In the genomic region with DNA sequence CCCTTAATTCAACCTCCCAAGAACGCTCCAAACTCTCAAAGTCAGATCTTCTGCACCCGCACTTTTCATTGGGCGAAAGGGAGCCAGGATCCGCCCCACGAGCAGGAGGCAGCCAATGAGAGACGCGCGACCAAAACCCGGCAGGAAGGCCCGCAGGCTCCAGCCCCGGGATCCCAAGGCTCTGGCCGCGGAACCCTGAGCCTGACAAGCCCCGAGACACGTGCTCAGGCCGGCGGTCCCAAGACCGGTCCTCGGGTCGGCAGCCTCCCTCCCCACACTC, we compare ENCODE assay signal across 8 cellular contexts. TPM values are rescaled to one million over a fixed set of nuclear protein-coding genes. Genes with fewer than 3 reads are reported as not detected.
DNase-seq lines count a peak whose midpoint lies in the region; ATAC-seq and TF ChIP-seq lines count a peak whose summit lies in the region.

No MANE protein-coding gene starts in this region.

- H3K27ac ChIP-seq in ascending aorta (peak overlapping the region; percentile 89 to 96), hepatocyte (peak overlapping the region; percentile 97)

- TF ChIP-seq CTCF in ascending aorta (IDR thresholded peaks at IDR 0.05) (no peak), hepatocyte (IDR thresholded peaks at IDR 0.05; ENCODE audit: poor library complexity) (no peak)

- peak overlapping the region; percentile 94 for H3K4me2 ChIP-seq in hepatocyte

- peak overlapping the region; percentile 86 for H2AFZ ChIP-seq in hepatocyte

- no peaks in the 10 kb centered on the region for H3K9me3 Mint-ChIP-seq in T-helper 2 cell treated with Interferon-gamma antibody and Interleukin-4, amounts not matched to agents 5 μg/mL and 100 μg/mL, for 36 hours

- H3K9me3 ChIP-seq in ascending aorta, result no peaks in the 10 kb centered on the region
- H3K9me3 ChIP-seq in hepatocyte (ENCODE audit: low read depth), result no peaks in the 10 kb centered on the region

- peaks cover 21% of the 10 kb centered on the region for H3K4me1 Mint-ChIP-seq in T-helper 2 cell treated with Interferon-gamma antibody and Interleukin-4, amounts not matched to agents 5 μg/mL and 100 μg/mL, for 36 hours (ENCODE audit: low read depth)

- H3K9me2 ChIP-seq in hepatocyte (replicated peaks; ENCODE audit: insufficient read depth), result no peaks in the 10 kb centered on the region

- H3K4me1 ChIP-seq in ascending aorta (peaks cover 11 to 20% of the 10 kb centered on the region in 2 donors), hepatocyte (ENCODE audit: insufficient read depth) (peaks cover 15% of the 10 kb centered on the region)

- H3K36me3 ChIP-seq in ascending aorta (peaks cover 13 to 19% of the 10 kb centered on the region in 2 donors), hepatocyte (replicated peaks; ENCODE audit: insufficient read depth, low read depth) (no peaks in the 10 kb centered on the region)

- ATAC-seq in GM18498 (IDR thresholded peaks at IDR 0.05; ENCODE audit: unreplicated experiment) (peak; percentile 80), HG02840 (IDR thresholded peaks at IDR 0.05; ENCODE audit: low FRiP score, unreplicated experiment) (peak; percentile 79)

- H3K4me3 ChIP-seq in ascending aorta (peak overlapping the region; percentile 74 to 84), hepatocyte (peak overlapping the region; percentile 86)

- H3K27me3 Mint-ChIP-seq in T-helper 2 cell treated with Interferon-gamma antibody and Interleukin-4, amounts not matched to agents 5 μg/mL and 100 μg/mL, for 36 hours (ENCODE audit: low read depth), result no peaks in the 10 kb centered on the region

- H3K79me2 ChIP-seq in hepatocyte, result peaks cover 47% of the 10 kb centered on the region

- DNase-seq in NCI-H1694 (lab: John Stamatoyannopoulos, UW), result peak; percentile 36
- peak; percentile 88 for DNase-seq in T-helper 2 cell treated with Interferon-gamma antibody and Interleukin-4, amounts not matched to agents 5 μg/mL and 100 μg/mL, for 36 hours (ENCODE audit: low spot score)
- peak; percentile 41 to 92 for DNase-seq in ascending aorta (ENCODE audit: low spot score in 2 of 2)
- peak; percentile 93 for DNase-seq in hepatocyte (ENCODE audit: low spot score)
- DNase-seq in retina, result peak; percentile 96
- no peak for DNase-seq in cortex of kidney (lab: John Stamatoyannopoulos, UW)

- H3K27me3 ChIP-seq in ascending aorta (no peaks in the 10 kb centered on the region), hepatocyte (no peaks in the 10 kb centered on the region)

- intact Hi-C loops in ascending aorta (cut with DNase I), result loop anchor here (1.0 to 10.0 kb wide), 6 partner anchors 8 to 780 kb away; a partner anchor contains a TSS

- peak overlapping the region; percentile 97 for H3K27ac Mint-ChIP-seq in T-helper 2 cell treated with Interferon-gamma antibody and Interleukin-4, amounts not matched to agents 5 μg/mL and 100 μg/mL, for 36 hours

- H3K4me3 Mint-ChIP-seq in T-helper 2 cell treated with Interferon-gamma antibody and Interleukin-4, amounts not matched to agents 5 μg/mL and 100 μg/mL, for 36 hours, result peak overlapping the region; percentile 98

- WGBS in hepatocyte (ENCODE audit: low lambda C conversion rate, missing lambda C conversion rate), result 1% methylated on average over 20 of the region's 20 CpGs

- H4K20me1 ChIP-seq in hepatocyte (ENCODE audit: insufficient read depth, poor library complexity, severe bottlenecking), result peaks cover 7% of the 10 kb centered on the region

- H3K36me3 Mint-ChIP-seq in T-helper 2 cell treated with Interferon-gamma antibody and Interleukin-4, amounts not matched to agents 5 μg/mL and 100 μg/mL, for 36 hours (ENCODE audit: low read depth), result peaks cover 41% of the 10 kb centered on the region

RNA-seq across cellular contexts. Expression of a gene that starts 0.4 kb away (rescaled TPM):
- total RNA-seq in ascending aorta (97.0 TPM), hepatocyte (32.3 and 52.6 TPM in 2 replicates)
- polyA plus RNA-seq in hepatocyte, result 36.0 and 37.8 TPM in 2 replicates

RNA-seq across cellular contexts. Expression of a gene that starts 0.7 kb away (rescaled TPM):
- total RNA-seq in ascending aorta, result 48.4 TPM
- total RNA-seq in hepatocyte, result 16.1 and 19.1 TPM in 2 replicates
- 15.7 and 26.9 TPM in 2 replicates for polyA plus RNA-seq in hepatocyte

RNA-seq across cellular contexts. Expression of a gene that starts 35.3 kb away (rescaled TPM):
- total RNA-seq in ascending aorta (not detected), hepatocyte (not detected in 2 replicates)
- not detected in 2 replicates for polyA plus RNA-seq in hepatocyte

RNA-seq across cellular contexts. Expression of a gene that starts 36.4 kb away (rescaled TPM):
- total RNA-seq in ascending aorta, result 56.3 TPM
- 16.9 and 20.1 TPM in 2 replicates for total RNA-seq in hepatocyte
- 31.3 and 32.1 TPM in 2 replicates for polyA plus RNA-seq in hepatocyte

RNA-seq across cellular contexts. Expression of a gene that starts 49.3 kb away (rescaled TPM):
- total RNA-seq in ascending aorta, result 0.64 TPM
- total RNA-seq in hepatocyte, result not detected in 2 replicates
- 0.22 and 0.74 TPM in 2 replicates for polyA plus RNA-seq in hepatocyte
